7 cellular contexts compared by ENCODE assay signal in genomic region chr17:31550389-31551056, GRCh38.
DNase-seq lines count a peak whose midpoint lies in the region; ATAC-seq and TF ChIP-seq lines count a peak whose summit lies in the region.

No MANE protein-coding gene starts in this region.

- intact Hi-C loops in naive thymus-derived CD4-positive, alpha-beta T cell (cut with micrococcal nuclease): loop anchor here (1.0 to 5.0 kb wide), 5 partner anchors 8 to 352 kb away; partner anchors contain the start of genes UTP6 (in 2 of the 2) and COPRS (in 1 of the 2)

- CTCF ChIA-PET in naive thymus-derived CD4-positive, alpha-beta T cell (lab: Charles Lee): no interaction called here
- CTCF ChIA-PET in HEK293T (lab: Yijun Ruan, JAX): no interaction called here

- no peak for DNase-seq in GM12865 (ENCODE audit: low read depth)
- no peak for DNase-seq in NB4 (ENCODE audit: low read depth)
- no peak for DNase-seq in chondrocyte (ENCODE audit: low spot score)
- DNase-seq in naive thymus-derived CD4-positive, alpha-beta T cell: peak in 1 of 9 donors; percentile 18
- DNase-seq in NCI-H226: no peak
- DNase-seq in HEK293T (ENCODE audit: extremely low spot score): no peak

- peaks cover 15% of the 10 kb centered on the region for H3K4me1 Mint-ChIP-seq in chondrocyte (ENCODE audit: low read depth)
- H3K4me1 Mint-ChIP-seq in naive thymus-derived CD4-positive, alpha-beta T cell: peaks cover 8 to 28% (median 21%) of the 10 kb centered on the region in 7 donors

- no peak for TF ChIP-seq POLR2A in NB4 (IDR thresholded peaks at IDR 0.05; ENCODE audit: extremely low read depth, insufficient read length)

- H3K9me3 ChIP-seq in naive thymus-derived CD4-positive, alpha-beta T cell (ENCODE audit: control insufficient read depth in 2 of 3, low read length in 3 of 3): no peaks in the 10 kb centered on the region

- no peaks in the 10 kb centered on the region for H3K9me3 Mint-ChIP-seq in chondrocyte (ENCODE audit: low read depth)
- peaks cover 0 to 5% (median 0%) of the 10 kb centered on the region in 11 donors for H3K9me3 Mint-ChIP-seq in naive thymus-derived CD4-positive, alpha-beta T cell

- peaks cover 0 to 5% (median 0%) of the 10 kb centered on the region in 3 experiments for H3K36me3 ChIP-seq in naive thymus-derived CD4-positive, alpha-beta T cell (ENCODE audit: control insufficient read depth in 2 of 3, insufficient read depth in 3 of 3, low read length in 3 of 3)

- peaks cover 0 to 8% of the 10 kb centered on the region in 2 donors for H3K4me1 ChIP-seq in naive thymus-derived CD4-positive, alpha-beta T cell (ENCODE audit: control insufficient read depth in 2 of 2, insufficient read depth in 2 of 2, low read length in 2 of 2)

- no peaks in the 10 kb centered on the region for H3K36me3 Mint-ChIP-seq in chondrocyte (ENCODE audit: low read depth)
- no peaks in the 10 kb centered on the region for H3K36me3 Mint-ChIP-seq in naive thymus-derived CD4-positive, alpha-beta T cell

- H3K4me3 Mint-ChIP-seq in chondrocyte (ENCODE audit: unreplicated experiment): peak overlapping the region; percentile 72
- H3K4me3 Mint-ChIP-seq in naive thymus-derived CD4-positive, alpha-beta T cell: peak overlapping the region; percentile 84 to 94 (median 92)

- TF ChIP-seq CTCF in GM12865 (IDR thresholded peaks at IDR 0.05; ENCODE audit: insufficient read depth, low read depth, low read length, missing control alignments) (no peak), NB4 (IDR thresholded peaks at IDR 0.05; ENCODE audit: low read depth, low read length) (no peak), chondrocyte (IDR thresholded peaks at IDR 0.05) (no peak)

- H3K27me3 ChIP-seq in naive thymus-derived CD4-positive, alpha-beta T cell (ENCODE audit: control insufficient read depth in 2 of 2, insufficient read depth in 2 of 2, low read length in 2 of 2): no peaks in the 10 kb centered on the region

- POLR2A ChIA-PET in naive thymus-derived CD4-positive, alpha-beta T cell (lab: Charles Lee): no interaction called here
- POLR2A ChIA-PET in HEK293T (lab: Yijun Ruan, JAX): interaction anchor here (1.5 kb wide), 1 partner anchor 10 kb away, joined by 3 read pairs; no protein-coding TSS in a partner anchor

- H3K27ac Mint-ChIP-seq in chondrocyte (ENCODE audit: unreplicated experiment): peak overlapping the region; percentile 81
- H3K27ac Mint-ChIP-seq in naive thymus-derived CD4-positive, alpha-beta T cell: peak overlapping the region; percentile 44 to 93 (median 82)

- H3K4me3 ChIP-seq in GM12865 (ENCODE audit: low read depth, low read length): peak overlapping the region; percentile 58
- H3K4me3 ChIP-seq in NB4 (ENCODE audit: low read depth, low read length): peak overlapping the region; percentile 45
- peak overlapping the region; percentile 77 for H3K4me3 ChIP-seq in naive thymus-derived CD4-positive, alpha-beta T cell (ENCODE audit: low read length)

- H3K27ac ChIP-seq in naive thymus-derived CD4-positive, alpha-beta T cell (ENCODE audit: low read depth, low read length): peak overlapping the region; percentile 75

- no peaks in the 10 kb centered on the region for H3K27me3 Mint-ChIP-seq in chondrocyte (ENCODE audit: low read depth)
- H3K27me3 Mint-ChIP-seq in naive thymus-derived CD4-positive, alpha-beta T cell: peaks cover 0 to 27% (median 0%) of the 10 kb centered on the region in 5 donors

- ATAC-seq in naive thymus-derived CD4-positive, alpha-beta T cell: no peak
- ATAC-seq in HG03469 (IDR thresholded peaks at IDR 0.05; ENCODE audit: unreplicated experiment): no peak

TF ChIP-seq in HEK293T, 16 proteins besides CTCF, POLR2A, EP300 and RAD21:
- TF ChIP-seq FOXM1 (IDR thresholded peaks at IDR 0.05; ENCODE audit: borderline replicate concordance): no peak
- TF ChIP-seq NFRKB (IDR thresholded peaks at IDR 0.05): no peak
- no peak for TF ChIP-seq LEF1 (IDR thresholded peaks at IDR 0.05; ENCODE audit: borderline replicate concordance)
- no peak for TF ChIP-seq SUZ12 (IDR thresholded peaks at IDR 0.05)
- no peak for TF ChIP-seq SP1 (IDR thresholded peaks at IDR 0.05)
- TF ChIP-seq HDGF (IDR thresholded peaks at IDR 0.05; ENCODE audit: borderline replicate concordance): no peak
- no peak for TF ChIP-seq FOXK2 (IDR thresholded peaks at IDR 0.05)
- TF ChIP-seq BHLHE40 (IDR thresholded peaks at IDR 0.05; ENCODE audit: borderline replicate concordance): no peak
- no peak for TF ChIP-seq ZNF384 (IDR thresholded peaks at IDR 0.05)
- no peak for TF ChIP-seq TARDBP (IDR thresholded peaks at IDR 0.05)
- TF ChIP-seq ELF4 (IDR thresholded peaks at IDR 0.05): no peak
